Comparison of ENCODE assay signal across 31 cellular contexts in genomic region chr5:105754056-105754455, GRCh38.
DNase-seq lines count a peak whose midpoint lies in the region; ATAC-seq and TF ChIP-seq lines count a peak whose summit lies in the region.
"Had no signal": no experiment of that assay in that cellular context is flagged by ENCODE, and none has a peak within 500 bp of the region (broad histone marks: within the 10 kb centered on the region; RNA-seq: fewer than 3 reads in every experiment).

No MANE protein-coding gene starts in this region.

- H3K4me3 Mint-ChIP-seq in WTC11 = no peak overlapping the region
- H3K4me3 Mint-ChIP-seq in mesothelial cell of epicardium = no peak overlapping the region
- no peak overlapping the region for H3K4me3 Mint-ChIP-seq in activated T-cell treated with anti-CD3 and anti-CD28 coated beads, Interleukin-2, amount 50 U/mL, for 4 hours
- H3K4me3 Mint-ChIP-seq: activated CD4-positive, alpha-beta T cell treated with anti-CD3 and anti-CD28 coated beads for 36 hours; activated naive CD8-positive, alpha-beta T cell treated with anti-CD3 and anti-CD28 coated beads, Interleukin-2, amount 50 U/mL, for 24 hours; activated T-cell treated with anti-CD3 and anti-CD28 coated beads, Interleukin-2, amount 50 U/mL, for 24 hours; CD8-positive, alpha-beta T cell; naive thymus-derived CD4-positive, alpha-beta T cell; stimulated activated naive CD8-positive, alpha-beta T cell treated with anti-CD3 and anti-CD28 coated beads, Interleukin-15, amount 100 ng/mL, for 72 hours had no signal

- TF ChIP-seq CTCF in WTC11 (IDR thresholded peaks at IDR 0.05) (no peak), mesothelial cell of epicardium (IDR thresholded peaks at IDR 0.05; ENCODE audit: unreplicated experiment) (no peak)

- H3K4me1 Mint-ChIP-seq in WTC11 (no peaks in the 10 kb centered on the region), mesothelial cell of epicardium (peaks cover 8% of the 10 kb centered on the region)
- H3K4me1 Mint-ChIP-seq in activated T-cell treated with anti-CD3 and anti-CD28 coated beads, Interleukin-2, amount 50 U/mL, for 4 hours (ENCODE audit: low read depth) = no peaks in the 10 kb centered on the region
- H3K4me1 Mint-ChIP-seq: activated CD4-positive, alpha-beta T cell treated with anti-CD3 and anti-CD28 coated beads for 36 hours; activated naive CD8-positive, alpha-beta T cell treated with anti-CD3 and anti-CD28 coated beads, Interleukin-2, amount 50 U/mL, for 24 hours; naive thymus-derived CD4-positive, alpha-beta T cell; stimulated activated naive CD8-positive, alpha-beta T cell treated with anti-CD3 and anti-CD28 coated beads, Interleukin-15, amount 100 ng/mL, for 72 hours had no signal

- peak; percentile 5 for DNase-seq in ELF-1 (ENCODE audit: low read depth, low spot score)
- no peak for DNase-seq in WTC11 (ENCODE audit: low spot score)
- DNase-seq in glomerular visceral epithelial cell (ENCODE audit: extremely low spot score) = peak; percentile 27
- no peak for DNase-seq in mesothelial cell of epicardium (ENCODE audit: low spot score in 2 of 2, unreplicated experiment in 2 of 2)
- DNase-seq in SW480 (ENCODE audit: low spot score) = no peak
- DNase-seq in activated T-cell treated with anti-CD3 and anti-CD28 coated beads, Interleukin-2, amount 50 U/mL, for 4 hours = no peak
- DNase-seq: activated CD4-positive, alpha-beta T cell treated with anti-CD3 and anti-CD28 coated beads for 36 hours; activated naive CD8-positive, alpha-beta T cell treated with anti-CD3 and anti-CD28 coated beads, Interleukin-2, amount 50 U/mL, for 24 hours; activated T-cell treated with anti-CD3 and anti-CD28 coated beads, Interleukin-2, amount 50 U/mL, for 24 hours; brain microvascular endothelial cell; CD8-positive, alpha-beta T cell; DMS 273 treated with DMSO at 0.1 percent for 48 hours; effector memory CD4-positive, alpha-beta T cell; EL; erythroblast; GM23248; heart right ventricle; left ventricle myocardium superior; midbrain; naive thymus-derived CD4-positive, alpha-beta T cell; NCI-H1048; NCI-H1930; NCI-H345; RPMI8226; small intestine; stimulated activated CD4-positive, alpha-beta T cell treated with anti-CD3 and anti-CD28 coated beads, Interleukin-1b, Interleukin-23, amount 100 ng/mL, for 48 hours; stimulated activated CD8-positive, alpha-beta memory T cell treated with anti-CD3 and anti-CD28 coated beads, Interleukin-4, amount 100 ng/mL, for 48 hours; stimulated activated naive CD8-positive, alpha-beta T cell treated with anti-CD3 and anti-CD28 coated beads, Interleukin-15, amount 100 ng/mL, for 72 hours had no signal

- CTCF ChIA-PET in WTC11 (lab: Charles Lee) = no interaction called here

- POLR2A ChIA-PET in WTC11 (lab: Charles Lee) = no interaction called here

- H3K36me3 Mint-ChIP-seq in WTC11 = no peaks in the 10 kb centered on the region
- peaks cover 6% of the 10 kb centered on the region for H3K36me3 Mint-ChIP-seq in mesothelial cell of epicardium
- H3K36me3 Mint-ChIP-seq in activated T-cell treated with anti-CD3 and anti-CD28 coated beads, Interleukin-2, amount 50 U/mL, for 4 hours (ENCODE audit: insufficient read depth) = no peaks in the 10 kb centered on the region
- H3K36me3 Mint-ChIP-seq: CD8-positive, alpha-beta T cell; naive thymus-derived CD4-positive, alpha-beta T cell had no signal

- H3K27ac Mint-ChIP-seq in WTC11 (no peak overlapping the region), mesothelial cell of epicardium (peak overlapping the region; percentile 66)
- H3K27ac Mint-ChIP-seq: activated CD4-positive, alpha-beta T cell treated with anti-CD3 and anti-CD28 coated beads for 36 hours; activated naive CD8-positive, alpha-beta T cell treated with anti-CD3 and anti-CD28 coated beads, Interleukin-2, amount 50 U/mL, for 24 hours; activated T-cell treated with anti-CD3 and anti-CD28 coated beads, Interleukin-2, amount 50 U/mL, for 24 hours; CD8-positive, alpha-beta T cell; naive thymus-derived CD4-positive, alpha-beta T cell; stimulated activated naive CD8-positive, alpha-beta T cell treated with anti-CD3 and anti-CD28 coated beads, Interleukin-15, amount 100 ng/mL, for 72 hours had no signal

- H3K9me3 Mint-ChIP-seq in WTC11 (peaks cover 8% of the 10 kb centered on the region), mesothelial cell of epicardium (peaks cover 14% of the 10 kb centered on the region)
- peaks cover 6% of the 10 kb centered on the region for H3K9me3 Mint-ChIP-seq in activated T-cell treated with anti-CD3 and anti-CD28 coated beads, Interleukin-2, amount 50 U/mL, for 4 hours
- H3K9me3 Mint-ChIP-seq: stimulated activated naive CD8-positive, alpha-beta T cell treated with anti-CD3 and anti-CD28 coated beads, Interleukin-15, amount 100 ng/mL, for 72 hours had no signal

- ATAC-seq in WTC11 (no peak), HG03439 (IDR thresholded peaks at IDR 0.05; ENCODE audit: unreplicated experiment) (no peak), GM19395 (IDR thresholded peaks at IDR 0.05; ENCODE audit: unreplicated experiment) (no peak)
- no peak for ATAC-seq in activated T-cell treated with anti-CD3 and anti-CD28 coated beads, Interleukin-2, amount 50 U/mL, for 4 hours
- ATAC-seq: activated CD4-positive, alpha-beta T cell treated with anti-CD3 and anti-CD28 coated beads for 36 hours; activated naive CD8-positive, alpha-beta T cell treated with anti-CD3 and anti-CD28 coated beads, Interleukin-2, amount 50 U/mL, for 24 hours; CD8-positive, alpha-beta T cell; foreskin keratinocyte; heart right ventricle; left ventricle myocardium superior; naive thymus-derived CD4-positive, alpha-beta T cell; stimulated activated naive CD8-positive, alpha-beta T cell treated with anti-CD3 and anti-CD28 coated beads, Interleukin-15, amount 100 ng/mL, for 72 hours had no signal

- H3K27me3 Mint-ChIP-seq in WTC11 (ENCODE audit: low read depth) (no peaks in the 10 kb centered on the region), mesothelial cell of epicardium (ENCODE audit: low read depth) (no peaks in the 10 kb centered on the region)
- H3K27me3 Mint-ChIP-seq in activated T-cell treated with anti-CD3 and anti-CD28 coated beads, Interleukin-2, amount 50 U/mL, for 4 hours (ENCODE audit: low read depth) = no peaks in the 10 kb centered on the region
- H3K27me3 Mint-ChIP-seq: activated CD4-positive, alpha-beta T cell treated with anti-CD3 and anti-CD28 coated beads for 36 hours; activated naive CD8-positive, alpha-beta T cell treated with anti-CD3 and anti-CD28 coated beads, Interleukin-2, amount 50 U/mL, for 24 hours; activated T-cell treated with anti-CD3 and anti-CD28 coated beads, Interleukin-2, amount 50 U/mL, for 24 hours; naive thymus-derived CD4-positive, alpha-beta T cell; stimulated activated naive CD8-positive, alpha-beta T cell treated with anti-CD3 and anti-CD28 coated beads, Interleukin-15, amount 100 ng/mL, for 72 hours had no signal

TF ChIP-seq in WTC11, 78 proteins besides CTCF, POLR2A, EP300 and RAD21:
- TF ChIP-seq HMGA2 (CRISPR knock-in tag; IDR thresholded peaks at IDR 0.05) (peak; percentile 66), NFE2L1 (CRISPR knock-in tag; IDR thresholded peaks at IDR 0.05) (no peak)

Comparison
In these comparisons a context has a peak if more than half of its experiments do, and no peak if none do; other contexts are left out.
1. DNase-seq: peak in ELF-1 (single experiment) and glomerular visceral epithelial cell (single experiment); none in WTC11 (single experiment), mesothelial cell of epicardium (0 of 2), SW480 (single experiment) and activated T-cell treated with anti-CD3 and anti-CD28 coated beads, Interleukin-2, amount 50 U/mL, for 4 hours (single experiment).